In genomic region chr3:195766671-195767070, GRCh38 we compare ENCODE assay signal across 16 cellular contexts. TPM values are rescaled to one million over a fixed set of nuclear protein-coding genes. Genes with fewer than 3 reads are reported as not detected.
DNase-seq lines count a peak whose midpoint lies in the region; ATAC-seq and TF ChIP-seq lines count a peak whose summit lies in the region.
"Had no signal": no experiment of that assay in that cellular context is flagged by ENCODE, and none has a peak within 500 bp of the region (broad histone marks: within the 10 kb centered on the region; RNA-seq: fewer than 3 reads in every experiment).

No MANE protein-coding gene starts in this region.

- H3K36me3 ChIP-seq in left ventricle myocardium inferior (no peaks in the 10 kb centered on the region), spleen (no peaks in the 10 kb centered on the region)
- H3K36me3 ChIP-seq: BE2C had no signal

- peak; percentile 59 for DNase-seq in cardiac septum (ENCODE audit: low spot score)
- DNase-seq in left ventricle myocardium inferior, result no peak
- peak; percentile 4 for DNase-seq in iPS-NIHi11 (ENCODE audit: low spot score)
- peak; percentile 52 for DNase-seq in spleen
- no peak for DNase-seq in NCI-H510A treated with DMSO at 0.1 percent for 48 hours (lab: John Stamatoyannopoulos, UW)
- DNase-seq: BE2C; CD4-positive, alpha-beta memory T cell; DMS79; IMR-90 had no signal

- TF ChIP-seq CTCF in left ventricle myocardium inferior (IDR thresholded peaks at IDR 0.05; ENCODE audit: borderline replicate concordance), result no peak
- TF ChIP-seq CTCF in spleen (IDR thresholded peaks at IDR 0.05 in 8 of 11, conservative IDR thresholded peaks at IDR 0.05 in 3 of 11), result no peak

- ATAC-seq in GM21723 (IDR thresholded peaks at IDR 0.05; ENCODE audit: unreplicated experiment) (no peak), HG02852 (IDR thresholded peaks at IDR 0.05; ENCODE audit: unreplicated experiment) (no peak)
- ATAC-seq: HCT116 had no signal

- H3K27ac ChIP-seq in left ventricle myocardium inferior (replicated peaks), result no peak overlapping the region
- H3K27ac ChIP-seq in spleen, result no peak overlapping the region
- H3K27ac ChIP-seq: C4-2B had no signal

- H3K27me3 ChIP-seq in left ventricle myocardium inferior (ENCODE audit: low read depth) (peaks cover 52% of the 10 kb centered on the region), spleen (replicated peaks in 1 of 7) (peaks cover 0 to 34% (median 18%) of the 10 kb centered on the region in 7 donors)

- H3K4me3 ChIP-seq in left ventricle myocardium inferior (no peak overlapping the region), spleen (no peak overlapping the region)

- intact Hi-C loops in cardiac septum (cut with DNase I) (no loop called here), left ventricle myocardium inferior (cut with micrococcal nuclease) (no loop called here), spleen (cut with DNase I; ENCODE audit: low total_unique reads) (no loop called here)

- peaks cover 4% of the 10 kb centered on the region for H3K4me1 ChIP-seq in left ventricle myocardium inferior
- peaks cover 0 to 6% (median 4%) of the 10 kb centered on the region in 6 donors for H3K4me1 ChIP-seq in spleen
- H3K4me1 ChIP-seq: BE2C had no signal

- TF ChIP-seq POLR2A in spleen (IDR thresholded peaks at IDR 0.05), result no peak

- WGBS in spleen, 5 donors, result 94 to 98% (median 95%) methylated on average over 14 of the region's 14 CpGs

- no peaks in the 10 kb centered on the region for H3K9me3 ChIP-seq in left ventricle myocardium inferior (replicated peaks)
- no peaks in the 10 kb centered on the region for H3K9me3 ChIP-seq in spleen
- H3K9me3 ChIP-seq: BE2C had no signal

RNA-seq across cellular contexts. Expression of gene MUC4, which starts 45.1 kb away (rescaled TPM):
- total RNA-seq in cardiac septum (0.03 TPM), left ventricle myocardium inferior (0.11 TPM), spleen (not detected)
- polyA plus RNA-seq in spleen, result under 1 TPM in 2 of 3 donors, not detected in 1; 0.02 to 0.03 TPM
- total RNA-seq: CD4-positive, alpha-beta memory T cell; H4; HT-29; IMR-90 had no signal
- polyA plus RNA-seq: AG04450; CD4-positive, alpha-beta memory T cell; IMR-90 had no signal

RNA-seq across cellular contexts. Expression of gene MUC20, which starts 45.9 kb away (rescaled TPM):
- total RNA-seq in cardiac septum, result 6.5 TPM
- total RNA-seq in left ventricle myocardium inferior, result 4.7 TPM
- total RNA-seq in spleen, result 10 to 100 TPM in 1 of 7 donors, 1 to 10 TPM in 6; 1.8 to 13.6 (median 3.2) TPM
- polyA plus RNA-seq in spleen, result 1 to 10 TPM in 2 of 3 donors, under 1 TPM in 1; 0.38 to 5.4 (median 3.3) TPM
- total RNA-seq: IMR-90 had no signal

Comparison
In these comparisons a context has a peak if more than half of its experiments do, and no peak if none do; other contexts are left out.
1. DNase-seq: peak in cardiac septum (single experiment), iPS-NIHi11 (single experiment) and spleen (single experiment); none in left ventricle myocardium inferior (single experiment) and NCI-H510A treated with DMSO at 0.1 percent for 48 hours (single experiment).